Comparison of ENCODE assay signal across 20 cellular contexts in the genomic region with DNA sequence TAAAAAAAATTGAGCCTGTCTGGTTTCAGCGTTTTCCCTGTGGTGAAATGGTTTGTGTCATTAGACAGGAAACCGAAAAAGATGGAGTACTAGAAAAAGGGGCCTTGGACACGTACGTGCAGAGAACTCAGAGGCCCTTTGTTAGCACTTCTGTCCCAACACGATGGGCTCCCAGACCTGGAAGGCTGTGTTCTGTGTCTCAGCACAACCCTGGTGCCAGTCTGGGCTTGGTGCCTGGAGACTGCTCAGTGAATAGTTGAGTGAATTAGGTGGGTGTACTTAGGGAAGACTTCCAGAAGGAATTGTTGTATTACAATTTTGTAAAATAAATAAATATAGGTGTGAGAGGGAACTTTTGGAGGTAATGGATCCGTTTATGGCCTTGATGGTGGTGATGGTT. TPM values are rescaled to one million over a fixed set of nuclear protein-coding genes. Genes with fewer than 3 reads are reported as not detected.
A peak's percentile ranks its signal among the peaks of the same experiment; 100 is the strongest.
DNase-seq lines count a peak whose midpoint lies in the region; ATAC-seq and TF ChIP-seq lines count a peak whose summit lies in the region.
"Had no signal": no experiment of that assay in that cellular context is flagged by ENCODE, and none has a peak within 500 bp of the region (broad histone marks: within the 10 kb centered on the region; RNA-seq: fewer than 3 reads in every experiment).

No MANE protein-coding gene starts in this region.

- H3K36me3 Mint-ChIP-seq in endothelial cell (ENCODE audit: low read depth, unreplicated experiment), result peaks cover 70% of the 10 kb centered on the region
- peaks cover 52 to 75% of the 10 kb centered on the region in 2 donors for H3K36me3 Mint-ChIP-seq in stimulated activated naive B cell treated with anti-CD40 and anti-IgM and Interleukin-4, amounts not matched to agents 10 μg/mL and 1 μg/mL and 100 μg/mL, for 72 hours

- H3K27ac Mint-ChIP-seq in endothelial cell (ENCODE audit: unreplicated experiment), result no peak overlapping the region
- H3K27ac Mint-ChIP-seq in stimulated activated naive B cell treated with anti-CD40 and anti-IgM and Interleukin-4, amounts not matched to agents 10 μg/mL and 1 μg/mL and 100 μg/mL, for 72 hours, result no peak overlapping the region
- H3K27ac Mint-ChIP-seq: CD4-positive, alpha-beta memory T cell had no signal

- peaks cover 13% of the 10 kb centered on the region for H3K9me3 Mint-ChIP-seq in endothelial cell (ENCODE audit: unreplicated experiment)
- H3K9me3 Mint-ChIP-seq in stimulated activated naive B cell treated with anti-CD40 and anti-IgM and Interleukin-4, amounts not matched to agents 10 μg/mL and 1 μg/mL and 100 μg/mL, for 72 hours, result peaks cover 9 to 17% of the 10 kb centered on the region in 2 donors

- peaks cover 24% of the 10 kb centered on the region for H3K36me3 ChIP-seq in right atrium auricular region

- H3K27ac ChIP-seq in right atrium auricular region, result no peak overlapping the region
- H3K27ac ChIP-seq: A549, BLaER1 had no signal

- ATAC-seq in left ventricle myocardium superior (peak; percentile 71), HG03135 (IDR thresholded peaks at IDR 0.05; ENCODE audit: unreplicated experiment) (no peak), GM18858 (IDR thresholded peaks at IDR 0.05; ENCODE audit: unreplicated experiment) (no peak)
- ATAC-seq in stimulated activated naive B cell treated with anti-CD40 and anti-IgM and Interleukin-4, amounts not matched to agents 10 μg/mL and 1 μg/mL and 100 μg/mL, for 72 hours (replicated peaks), result no peak
- ATAC-seq: A549, K562 had no signal

- H3K4me3 ChIP-seq in right atrium auricular region, result no peak overlapping the region
- H3K4me3 ChIP-seq: A549, BLaER1, K562 had no signal

- TF ChIP-seq CTCF in right atrium auricular region (IDR thresholded peaks at IDR 0.05) (no peak), endothelial cell (IDR thresholded peaks at IDR 0.05; ENCODE audit: unreplicated experiment) (no peak)

- peaks cover 0 to 5% of the 10 kb centered on the region in 2 donors for H3K4me1 ChIP-seq in right atrium auricular region
- H3K4me1 ChIP-seq: A549, BLaER1 had no signal

- H3K9me3 ChIP-seq in right atrium auricular region, result peaks cover 0 to 25% of the 10 kb centered on the region in 2 donors

- peak overlapping the region; percentile 62 for H3K4me3 Mint-ChIP-seq in endothelial cell (ENCODE audit: unreplicated experiment)
- H3K4me3 Mint-ChIP-seq in stimulated activated naive B cell treated with anti-CD40 and anti-IgM and Interleukin-4, amounts not matched to agents 10 μg/mL and 1 μg/mL and 100 μg/mL, for 72 hours, result no peak overlapping the region

- H3K27me3 Mint-ChIP-seq in endothelial cell (ENCODE audit: unreplicated experiment), result peaks cover 4% of the 10 kb centered on the region
- no peaks in the 10 kb centered on the region for H3K27me3 Mint-ChIP-seq in stimulated activated naive B cell treated with anti-CD40 and anti-IgM and Interleukin-4, amounts not matched to agents 10 μg/mL and 1 μg/mL and 100 μg/mL, for 72 hours
- H3K27me3 Mint-ChIP-seq: CD4-positive, alpha-beta memory T cell had no signal

- peak; percentile 39 for DNase-seq in left ventricle myocardium superior
- DNase-seq in right atrium auricular region (ENCODE audit: low spot score), result no peak
- DNase-seq in endothelial cell (ENCODE audit: low spot score), result no peak
- DNase-seq in iris pigment epithelial cell (ENCODE audit: low read depth), result peak; percentile 6
- DNase-seq in DMS79 treated with DMSO at 0.1 percent for 48 hours (lab: John Stamatoyannopoulos, UW), result no peak
- DNase-seq in stimulated activated naive B cell treated with anti-CD40 and anti-IgM and Interleukin-4, amounts not matched to agents 10 μg/mL and 1 μg/mL and 100 μg/mL, for 72 hours, result no peak
- DNase-seq: CD4-positive, alpha-beta memory T cell; EL; MV-4-11; NCI-H1694 treated with DMSO at 0.1 percent for 48 hours; NCI-H2107; NCI-H2227 treated with DMSO at 0.1 percent for 48 hours; NCI-H510A treated with DMSO at 0.1 percent for 48 hours; SIG-M5 had no signal

- H3K27me3 ChIP-seq in right atrium auricular region, result no peaks in the 10 kb centered on the region
- H3K27me3 ChIP-seq: BLaER1 had no signal

- H3K4me1 Mint-ChIP-seq in endothelial cell (ENCODE audit: unreplicated experiment), result peaks cover 10% of the 10 kb centered on the region
- H3K4me1 Mint-ChIP-seq in stimulated activated naive B cell treated with anti-CD40 and anti-IgM and Interleukin-4, amounts not matched to agents 10 μg/mL and 1 μg/mL and 100 μg/mL, for 72 hours, result peaks cover 5 to 6% of the 10 kb centered on the region in 2 donors

- intact Hi-C loops in left ventricle myocardium superior (cut with micrococcal nuclease), result no loop called here

RNA-seq across cellular contexts. Expression of a gene that starts 8.7 kb away (rescaled TPM):
- total RNA-seq in left ventricle myocardium superior (6.6 TPM), right atrium auricular region (1 to 10 TPM; 6.9 to 9.8 TPM), endothelial cell (ENCODE audit: unreplicated experiment) (29.6 TPM)

RNA-seq across cellular contexts. Expression of a gene that starts 36.6 kb away (rescaled TPM):
- total RNA-seq in left ventricle myocardium superior (4.2 TPM), right atrium auricular region (1 to 10 TPM; 1.9 to 2.5 TPM), endothelial cell (ENCODE audit: unreplicated experiment) (5.7 TPM)
- total RNA-seq: K562 had no signal

RNA-seq across cellular contexts. Expression of a gene that starts 39.1 kb away (rescaled TPM):
- total RNA-seq in left ventricle myocardium superior, result not detected
- not detected for total RNA-seq in right atrium auricular region
- 0.54 TPM for total RNA-seq in endothelial cell (ENCODE audit: unreplicated experiment)
- total RNA-seq: CD4-positive, alpha-beta memory T cell; H4; K562 had no signal

Comparison
In these comparisons a context has a peak if more than half of its experiments do, and no peak if none do; other contexts are left out.
1. DNase-seq: peak in left ventricle myocardium superior (single experiment) and iris pigment epithelial cell (single experiment); none in right atrium auricular region (single experiment), endothelial cell (single experiment), DMS79 treated with DMSO at 0.1 percent for 48 hours (single experiment) and stimulated activated naive B cell treated with anti-CD40 and anti-IgM and Interleukin-4, amounts not matched to agents 10 μg/mL and 1 μg/mL and 100 μg/mL, for 72 hours (single experiment).